In genomic region chr1:44924835-44925464, GRCh38 we compare ENCODE assay signal across 8 cellular contexts.
DNase-seq lines count a peak whose midpoint lies in the region; ATAC-seq and TF ChIP-seq lines count a peak whose summit lies in the region.

No MANE protein-coding gene starts in this region.

- BruUV-seq in PC-9 (replicated peaks; lab: Mats Ljungman, UMichigan) = no TSS peak

- peaks cover 0 to 7% of the 10 kb centered on the region in 2 donors for H3K36me3 Mint-ChIP-seq in activated T-cell treated with anti-CD3 and anti-CD28 coated beads, Interleukin-2, amount 50 U/mL, for 72 hours (ENCODE audit: insufficient read depth in 2 of 2)
- peaks cover 50% of the 10 kb centered on the region for H3K36me3 Mint-ChIP-seq in activated T-cell treated with anti-CD3 and anti-CD28 coated beads, Interleukin-2, amount 50 U/mL, for 24 hours (ENCODE audit: low read depth)

- intact Hi-C loops in PC-9 (cut with micrococcal nuclease; ENCODE audit: unreplicated experiment) = no loop called here
- intact Hi-C loops in esophagus squamous epithelium (cut with DNase I) = no loop called here
- intact Hi-C loops in tibial artery (cut with DNase I; ENCODE audit: low total_unique reads) = no loop called here

- 36 to 43% methylated on average over 6 of the region's 6 CpGs for WGBS in esophagus squamous epithelium, 2 donors

- TF ChIP-seq CTCF in PC-9 (conservative IDR thresholded peaks at IDR 0.05) = peak; percentile 54; the same call in 1 of the 2 replicates
- TF ChIP-seq CTCF in esophagus squamous epithelium (IDR thresholded peaks at IDR 0.05) = peak in 4 of 6 experiments; percentile 5 to 38 (median 18)
- peak; percentile 27 to 30 for TF ChIP-seq CTCF in tibial artery (IDR thresholded peaks at IDR 0.05)

- CTCF ChIA-PET in PC-9 (lab: Charles Lee) = interaction anchor here (0.5 kb wide), 1 partner anchor 622 kb away, joined by 5 read pairs; no protein-coding TSS in a partner anchor

- H3K36me3 ChIP-seq in PC-9 (ENCODE audit: low read depth) (no peaks in the 10 kb centered on the region), esophagus squamous epithelium (peaks cover 0 to 5% (median 0%) of the 10 kb centered on the region in 3 donors), tibial artery (peaks cover 0 to 19% (median 0%) of the 10 kb centered on the region in 3 donors)

- DNase-seq in activated T-cell treated with anti-CD3 and anti-CD28 coated beads, Interleukin-2, amount 50 U/mL, for 72 hours = peak in 1 of 2 donors; percentile 10
- DNase-seq in activated T-cell treated with anti-CD3 and anti-CD28 coated beads, Interleukin-2, amount 50 U/mL, for 24 hours = no peak
- DNase-seq in PC-9 (peak; percentile 8 to 44), esophagus squamous epithelium (lab: John Stamatoyannopoulos, UW) (no peak), tibial artery (no peak), globus pallidus (ENCODE audit: low spot score) (no peak), DMS79 (lab: John Stamatoyannopoulos, UW) (no peak)

- POLR2A ChIA-PET in PC-9 (lab: Charles Lee; ENCODE audit: unreplicated experiment) = interaction anchor here (0.6 kb wide), 1 partner anchor 106 kb away, joined by 10 read pairs; no protein-coding TSS in a partner anchor

- no peaks in the 10 kb centered on the region for H3K27me3 ChIP-seq in PC-9 (ENCODE audit: insufficient read depth, low read depth)
- no peaks in the 10 kb centered on the region for H3K27me3 ChIP-seq in esophagus squamous epithelium
- no peaks in the 10 kb centered on the region for H3K27me3 ChIP-seq in tibial artery

- H3K4me3 ChIP-seq in PC-9 (no peak overlapping the region), esophagus squamous epithelium (no peak overlapping the region), tibial artery (no peak overlapping the region)

- no peaks in the 10 kb centered on the region for H3K79me2 ChIP-seq in PC-9 (ENCODE audit: low read depth)

- no peak overlapping the region for H3K27ac ChIP-seq in PC-9
- peak overlapping the region in 1 of 4 donors; percentile 23 for H3K27ac ChIP-seq in esophagus squamous epithelium
- H3K27ac ChIP-seq in tibial artery = no peak overlapping the region

- peaks cover 11% of the 10 kb centered on the region for H3K4me1 Mint-ChIP-seq in activated T-cell treated with anti-CD3 and anti-CD28 coated beads, Interleukin-2, amount 50 U/mL, for 72 hours (ENCODE audit: low read depth)
- H3K4me1 Mint-ChIP-seq in activated T-cell treated with anti-CD3 and anti-CD28 coated beads, Interleukin-2, amount 50 U/mL, for 24 hours (ENCODE audit: low read depth) = peaks cover 5% of the 10 kb centered on the region

- no peak for ATAC-seq in activated T-cell treated with anti-CD3 and anti-CD28 coated beads, Interleukin-2, amount 50 U/mL, for 72 hours (replicated peaks in 1 of 2)
- no peak for ATAC-seq in HG03354 (IDR thresholded peaks at IDR 0.05; ENCODE audit: poor library complexity, severe bottlenecking, unreplicated experiment)

- H4K20me1 ChIP-seq in PC-9 (ENCODE audit: insufficient read depth) = no peaks in the 10 kb centered on the region

- H3K27me3 Mint-ChIP-seq in activated T-cell treated with anti-CD3 and anti-CD28 coated beads, Interleukin-2, amount 50 U/mL, for 72 hours (ENCODE audit: low read depth) = no peaks in the 10 kb centered on the region
- H3K27me3 Mint-ChIP-seq in activated T-cell treated with anti-CD3 and anti-CD28 coated beads, Interleukin-2, amount 50 U/mL, for 24 hours = no peaks in the 10 kb centered on the region

- H3K9me3 Mint-ChIP-seq in activated T-cell treated with anti-CD3 and anti-CD28 coated beads, Interleukin-2, amount 50 U/mL, for 72 hours = no peaks in the 10 kb centered on the region
- no peaks in the 10 kb centered on the region for H3K9me3 Mint-ChIP-seq in activated T-cell treated with anti-CD3 and anti-CD28 coated beads, Interleukin-2, amount 50 U/mL, for 24 hours

- H3K9me3 ChIP-seq in PC-9 (ENCODE audit: insufficient read depth, low read depth) = no peaks in the 10 kb centered on the region
- no peaks in the 10 kb centered on the region for H3K9me3 ChIP-seq in esophagus squamous epithelium
- no peaks in the 10 kb centered on the region for H3K9me3 ChIP-seq in tibial artery

- peak overlapping the region; percentile 26 for H3K27ac Mint-ChIP-seq in activated T-cell treated with anti-CD3 and anti-CD28 coated beads, Interleukin-2, amount 50 U/mL, for 72 hours
- H3K27ac Mint-ChIP-seq in activated T-cell treated with anti-CD3 and anti-CD28 coated beads, Interleukin-2, amount 50 U/mL, for 24 hours = no peak overlapping the region

- peaks cover 10% of the 10 kb centered on the region; the same call in 1 of the 2 replicates for H3F3A ChIP-seq in PC-9 (ENCODE audit: insufficient read depth, low read depth)

- no peak for TF ChIP-seq POLR2A in esophagus squamous epithelium (IDR thresholded peaks at IDR 0.05)

- H3K4me1 ChIP-seq in PC-9 (replicated peaks; ENCODE audit: insufficient read depth) (peaks cover 10% of the 10 kb centered on the region; the same call in 1 of the 2 replicates), esophagus squamous epithelium (peaks cover 0 to 11% (median 0%) of the 10 kb centered on the region in 3 donors), tibial artery (peaks cover 0 to 15% (median under 1%) of the 10 kb centered on the region in 4 donors)

- H3K9me2 ChIP-seq in PC-9 (ENCODE audit: insufficient read depth) = no peaks in the 10 kb centered on the region

- peak overlapping the region; percentile 32 for H3K4me2 ChIP-seq in PC-9

- no peak overlapping the region for H3K4me3 Mint-ChIP-seq in activated T-cell treated with anti-CD3 and anti-CD28 coated beads, Interleukin-2, amount 50 U/mL, for 72 hours
- no peak overlapping the region for H3K4me3 Mint-ChIP-seq in activated T-cell treated with anti-CD3 and anti-CD28 coated beads, Interleukin-2, amount 50 U/mL, for 24 hours

- no peak overlapping the region for H2AFZ ChIP-seq in PC-9

Comparison
In these comparisons a context has a peak if more than half of its experiments do, and no peak if none do; other contexts are left out.
1. DNase-seq: peak in PC-9 (2 of 2); none in activated T-cell treated with anti-CD3 and anti-CD28 coated beads, Interleukin-2, amount 50 U/mL, for 24 hours (single experiment), esophagus squamous epithelium (single experiment), tibial artery (0 of 2), globus pallidus (single experiment) and DMS79 (single experiment).
2. Peak in every context shown above with its lines, with median percentiles within 50 percentile points of each other: CTCF ChIP-seq.